ENCODE assay signal across 15 cellular contexts in genomic region chr14:53646925-53647324, GRCh38.
"Had no signal": no experiment of that assay in that cellular context is flagged by ENCODE, and none has a peak within 500 bp of the region (broad histone marks: within the 10 kb centered on the region; RNA-seq: fewer than 3 reads in every experiment).

No MANE protein-coding gene starts in this region.

- H3K4me1 Mint-ChIP-seq: naive thymus-derived CD8-positive, alpha-beta T cell; stimulated activated naive B cell treated with anti-CD40 and anti-IgM and Interleukin-4, amounts not matched to agents 10 μg/mL and 1 μg/mL and 100 μg/mL, for 72 hours; T-helper 17 cell had no signal

- DNase-seq: activated CD4-positive, alpha-beta T cell treated with anti-CD3 and anti-CD28 coated beads, Interleukin-2, amount 50 U/mL, for 4 hours; activated gamma-delta T cell treated with Interleukin-2 at 50 U/mL for 16 hours; activated T-cell treated with anti-CD3 and anti-CD28 coated beads, Interleukin-2, amount 50 U/mL, for 72 hours; gastrocnemius medialis; heart left ventricle; left ventricle myocardium superior; mucosa of descending colon; naive thymus-derived CD8-positive, alpha-beta T cell; stimulated activated naive B cell treated with anti-CD40 and anti-IgM and Interleukin-4, amounts not matched to agents 10 μg/mL and 1 μg/mL and 100 μg/mL, for 72 hours; T-helper 17 cell; upper lobe of left lung; WERI-Rb-1 had no signal

- H2AFZ ChIP-seq: parathyroid adenoma had no signal

- H3K9me3 ChIP-seq: gastrocnemius medialis, mucosa of descending colon, thoracic aorta, upper lobe of left lung had no signal

- H3K36me3 Mint-ChIP-seq: activated naive CD8-positive, alpha-beta T cell; stimulated activated naive B cell treated with anti-CD40 and anti-IgM and Interleukin-4, amounts not matched to agents 10 μg/mL and 1 μg/mL and 100 μg/mL, for 72 hours had no signal

- H3K27me3 Mint-ChIP-seq: T-helper 17 cell had no signal

- H3K36me3 ChIP-seq: gastrocnemius medialis, heart left ventricle, thoracic aorta, upper lobe of left lung, WERI-Rb-1 had no signal

- H3K9ac ChIP-seq: parathyroid adenoma had no signal

- H3K4me3 ChIP-seq: gastrocnemius medialis, heart left ventricle, mucosa of descending colon, thoracic aorta, upper lobe of left lung had no signal

- H3K79me2 ChIP-seq: parathyroid adenoma had no signal

- H3K4me1 ChIP-seq: gastrocnemius medialis, parathyroid adenoma, upper lobe of left lung had no signal

- ATAC-seq: activated T-cell treated with anti-CD3 and anti-CD28 coated beads, Interleukin-2, amount 50 U/mL, for 72 hours; gastrocnemius medialis; heart left ventricle; left ventricle myocardium superior; mucosa of descending colon; naive thymus-derived CD8-positive, alpha-beta T cell; stimulated activated naive B cell treated with anti-CD40 and anti-IgM and Interleukin-4, amounts not matched to agents 10 μg/mL and 1 μg/mL and 100 μg/mL, for 72 hours; T-helper 17 cell had no signal

- H3K27ac ChIP-seq: gastrocnemius medialis, heart left ventricle, parathyroid adenoma, thoracic aorta, upper lobe of left lung, WERI-Rb-1 had no signal

- H3K27ac Mint-ChIP-seq: activated naive CD8-positive, alpha-beta T cell; activated T-cell treated with anti-CD3 and anti-CD28 coated beads, Interleukin-2, amount 50 U/mL, for 72 hours; naive thymus-derived CD8-positive, alpha-beta T cell; stimulated activated naive B cell treated with anti-CD40 and anti-IgM and Interleukin-4, amounts not matched to agents 10 μg/mL and 1 μg/mL and 100 μg/mL, for 72 hours; T-helper 17 cell had no signal

- H3K4me3 Mint-ChIP-seq: activated naive CD8-positive, alpha-beta T cell; activated T-cell treated with anti-CD3 and anti-CD28 coated beads, Interleukin-2, amount 50 U/mL, for 72 hours; naive thymus-derived CD8-positive, alpha-beta T cell; stimulated activated naive B cell treated with anti-CD40 and anti-IgM and Interleukin-4, amounts not matched to agents 10 μg/mL and 1 μg/mL and 100 μg/mL, for 72 hours; T-helper 17 cell had no signal

- H3K27me3 ChIP-seq: gastrocnemius medialis, heart left ventricle, upper lobe of left lung had no signal
